ENCODE assay signal across 8 cellular contexts in genomic region chr17:47695664-47696376, GRCh38. TPM values are rescaled to one million over a fixed set of nuclear protein-coding genes. Genes with fewer than 3 reads are reported as not detected.
A peak's percentile ranks its signal among the peaks of the same experiment; 100 is the strongest.
DNase-seq lines count a peak whose midpoint lies in the region; ATAC-seq and TF ChIP-seq lines count a peak whose summit lies in the region.

No MANE protein-coding gene starts in this region.

- H3K27ac ChIP-seq in heart left ventricle = peak overlapping the region; percentile 71 to 98 (median 92)
- peak overlapping the region; percentile 76 for H3K27ac ChIP-seq in mesodermal cell (ENCODE audit: low read depth, low read length, severe bottlenecking)
- H3K27ac ChIP-seq in urinary bladder (ENCODE audit: low read depth) = no peak overlapping the region

- intact Hi-C loops in heart left ventricle (cut with DNase I) (loop anchor here in 7 of 10 donors (2.0 to 10.0 kb wide), 8 partner anchors 34 to 199 kb away; partner anchors contain the start of gene SP2 (in 1 of the 7)), cardiac septum (cut with DNase I) (loop anchor here (5.0 to 10.0 kb wide), 2 partner anchors 106 to 199 kb away; partner anchors contain the start of gene SP2)

- no peak for TF ChIP-seq CTCF in heart left ventricle (IDR thresholded peaks at IDR 0.05)
- TF ChIP-seq CTCF in cardiac fibroblast (IDR thresholded peaks at IDR 0.05; ENCODE audit: low read depth, low read length) = no peak

- H3K27me3 ChIP-seq in heart left ventricle = no peaks in the 10 kb centered on the region

- DNase-seq in heart left ventricle (no peak), cardiac septum (ENCODE audit: low spot score) (no peak), cardiac fibroblast (ENCODE audit: low read depth in 2 of 2) (no peak), cerebellar nuclear complex (lab: John Stamatoyannopoulos, UW) (no peak)

- WGBS in heart left ventricle, 4 donors = 47 to 69% (median 57%) methylated on average over 28 to 32 of the region's 32 CpGs
- 55 to 60% methylated on average over 28 to 31 of the region's 32 CpGs for WGBS in mesodermal cell (ENCODE audit: insufficient coverage in 2 of 2), 2 experiments
- WGBS in urinary bladder = 57% methylated on average over 32 of the region's 32 CpGs

- peak overlapping the region; percentile 39 to 100 (median 94) for H3K4me3 ChIP-seq in heart left ventricle
- H3K4me3 ChIP-seq in cardiac fibroblast (replicated peaks in 1 of 2; ENCODE audit: low read depth in 2 of 2, low read length in 2 of 2) = peak overlapping the region; percentile 65 to 67
- H3K4me3 ChIP-seq in mesodermal cell (ENCODE audit: extremely low read depth, insufficient read depth, low read length, poor library complexity, severe bottlenecking) = peak overlapping the region; percentile 63
- H3K4me3 ChIP-seq in urinary bladder (ENCODE audit: low read depth, low read length) = peak overlapping the region; percentile 96

- H3K4me1 ChIP-seq in heart left ventricle (peaks cover 0 to 45% (median 21%) of the 10 kb centered on the region in 12 donors), mesodermal cell (ENCODE audit: control insufficient read depth, insufficient read depth, low read length, poor library complexity, severe bottlenecking) (peaks cover 9% of the 10 kb centered on the region), urinary bladder (ENCODE audit: insufficient read depth) (no peaks in the 10 kb centered on the region)

- H3K9me3 ChIP-seq in heart left ventricle (no peaks in the 10 kb centered on the region), mesodermal cell (ENCODE audit: control insufficient read depth, low read length) (no peaks in the 10 kb centered on the region)

- no peak for TF ChIP-seq POLR2A in heart left ventricle (IDR thresholded peaks at IDR 0.05)

- peak in 2 of 4 donors; percentile 0 to 1 for ATAC-seq in heart left ventricle
- no peak for ATAC-seq in GM21825 (IDR thresholded peaks at IDR 0.05; ENCODE audit: unreplicated experiment)
- ATAC-seq in GM19463 (IDR thresholded peaks at IDR 0.05; ENCODE audit: unreplicated experiment) = no peak

- H3K36me3 ChIP-seq in heart left ventricle = peaks cover 0 to 27% (median 13%) of the 10 kb centered on the region in 9 donors
- H3K36me3 ChIP-seq in mesodermal cell (ENCODE audit: control insufficient read depth, insufficient read depth, low read length) = peaks cover 28% of the 10 kb centered on the region
- no peaks in the 10 kb centered on the region for H3K36me3 ChIP-seq in urinary bladder (ENCODE audit: insufficient read depth)

RNA-seq across cellular contexts. Expression of gene TBKBP1, which starts 1.9 kb away (rescaled TPM):
- total RNA-seq in heart left ventricle (10 to 100 TPM; 11.3 to 24.8 (median 12.0) TPM), cardiac septum (11.2 TPM), urinary bladder (5.5 TPM)
- polyA plus RNA-seq in heart left ventricle (10 to 100 TPM; 14.8 to 23.8 TPM), urinary bladder (19.1 TPM)
- polyA plus RNA-seq in mesodermal cell (2013, experiment 1 of 2) = 21.4 TPM
- polyA plus RNA-seq in mesodermal cell (2013, experiment 2 of 2) = 16.4 TPM

RNA-seq across cellular contexts. Expression of gene TBX21, which starts 37.2 kb away (rescaled TPM):
- total RNA-seq in heart left ventricle (1 to 10 TPM in 1 of 9 donors, under 1 TPM in 6, not detected in 2; 0.09 to 3.2 (median 0.28) TPM), cardiac septum (0.30 TPM), urinary bladder (0.11 TPM)
- polyA plus RNA-seq in heart left ventricle (under 1 TPM; 0.07 to 0.15 TPM), urinary bladder (0.25 TPM)
- not detected for polyA plus RNA-seq in mesodermal cell (2013, experiment 1 of 2)
- polyA plus RNA-seq in mesodermal cell (2013, experiment 2 of 2) = not detected

RNA-seq across cellular contexts. Expression of gene KPNB1, which starts 46.1 kb away (rescaled TPM):
- total RNA-seq in heart left ventricle = 100 to 1,000 TPM; 118 to 236 (median 192) TPM
- polyA plus RNA-seq in heart left ventricle = 100 to 1,000 TPM in 1 of 2 donors, 10 to 100 TPM in 1; 30.7 to 136 TPM
- 185 TPM for total RNA-seq in cardiac septum
- polyA plus RNA-seq in mesodermal cell (2013, experiment 1 of 2) = 379 TPM
- polyA plus RNA-seq in mesodermal cell (2013, experiment 2 of 2) = 356 TPM
- total RNA-seq in urinary bladder = 136 TPM
- 66.8 TPM for polyA plus RNA-seq in urinary bladder
